In genomic region chr1:232597721-232598120, GRCh38 we compare ENCODE assay signal across 9 cellular contexts. TPM values are rescaled to one million over a fixed set of nuclear protein-coding genes. Genes with fewer than 3 reads are reported as not detected.
DNase-seq lines count a peak whose midpoint lies in the region; ATAC-seq and TF ChIP-seq lines count a peak whose summit lies in the region.
"Had no signal": no experiment of that assay in that cellular context is flagged by ENCODE, and none has a peak within 500 bp of the region (broad histone marks: within the 10 kb centered on the region; RNA-seq: fewer than 3 reads in every experiment).

No MANE protein-coding gene starts in this region.

- no peaks in the 10 kb centered on the region for H3K27me3 ChIP-seq in DND-41 (ENCODE audit: insufficient read depth, low read length, poor library complexity)

- no peak for TF ChIP-seq CTCF in DND-41 (IDR thresholded peaks at IDR 0.05; ENCODE audit: borderline replicate concordance, extremely low read depth, low read length, poor library complexity, severe bottlenecking)
- no peak for TF ChIP-seq CTCF in OCI-LY7 (conservative IDR thresholded peaks at IDR 0.05; ENCODE audit: low read length)

- H3K79me2 ChIP-seq in DND-41 (ENCODE audit: insufficient read depth, low read length) (peaks cover 27% of the 10 kb centered on the region), OCI-LY7 (ENCODE audit: insufficient read depth, low read depth, low read length) (peaks cover 12% of the 10 kb centered on the region; the same call in 1 of the 2 replicates)

- H3K9ac ChIP-seq in DND-41 (ENCODE audit: low read depth, low read length): no peak overlapping the region

- H3K9me3 ChIP-seq in DND-41 (ENCODE audit: insufficient read depth, low read length, severe bottlenecking): no peaks in the 10 kb centered on the region
- no peaks in the 10 kb centered on the region for H3K9me3 ChIP-seq in OCI-LY7 (ENCODE audit: low read length)

- POLR2A ChIA-PET in OCI-LY7 (lab: Charles Lee): interaction anchor here (0.7 to 8.1 kb wide), 8 partner anchors 12 to 74 kb away, joined by 4 to 115 read pairs (median 6); no protein-coding TSS in a partner anchor

- BruUV-seq in OCI-LY7 (replicated peaks; lab: Mats Ljungman, UMichigan): no TSS peak

- peaks cover 44% of the 10 kb centered on the region for H3K4me1 ChIP-seq in DND-41 (ENCODE audit: insufficient read depth, low read length)
- peaks cover 86% of the 10 kb centered on the region for H3K4me1 ChIP-seq in OCI-LY7 (ENCODE audit: insufficient read depth, low read length, poor library complexity, severe bottlenecking)

- no peaks in the 10 kb centered on the region for H3K9me2 ChIP-seq in OCI-LY7 (ENCODE audit: insufficient read depth, low read length)

- H3K27ac ChIP-seq in DND-41 (ENCODE audit: low read length): peak overlapping the region; percentile 88
- H3K27ac ChIP-seq in OCI-LY7 (ENCODE audit: low read depth, low read length, poor library complexity, severe bottlenecking): peak overlapping the region; percentile 79

- no peak for DNase-seq in DND-41
- DNase-seq in OCI-LY7 (ENCODE audit: low spot score): peak; percentile 50
- DNase-seq in mucosa of gallbladder (ENCODE audit: low spot score): no peak
- DNase-seq in GM03348 (ENCODE audit: low spot score): no peak
- DNase-seq in NOMO-1 treated with DMSO at 0.1 percent for 48 hours (lab: John Stamatoyannopoulos, UW; ENCODE audit: unreplicated experiment): no peak
- no peak for DNase-seq in NCI-H524 treated with DMSO at 0.1 percent for 48 hours (lab: John Stamatoyannopoulos, UW)
- DNase-seq: nephron progenitor cell had no signal

- no peak overlapping the region; the same call in 1 of the 2 replicates for H2AFZ ChIP-seq in DND-41 (ENCODE audit: low read depth, low read length)
- H2AFZ ChIP-seq in OCI-LY7 (ENCODE audit: low read length): no peak overlapping the region

- no peak for ATAC-seq in DND-41 (ENCODE audit: insufficient read depth, low read depth)
- peak; percentile 65 for ATAC-seq in GM19395 (IDR thresholded peaks at IDR 0.05; ENCODE audit: unreplicated experiment)
- peak; percentile 41 for ATAC-seq in HG02884 (IDR thresholded peaks at IDR 0.05; ENCODE audit: unreplicated experiment)

- intact Hi-C loops in OCI-LY7 (cut with micrococcal nuclease; ENCODE audit: unreplicated experiment): loop anchor here (2.0 kb wide), 3 partner anchors 19 to 35 kb away; no protein-coding TSS in a partner anchor

- CTCF ChIA-PET in OCI-LY7 (lab: Charles Lee; ENCODE audit: unreplicated experiment): interaction anchor here (0.9 kb wide), 1 partner anchor 32 kb away, joined by 4 read pairs; no protein-coding TSS in a partner anchor

- H3K4me2 ChIP-seq in DND-41 (ENCODE audit: insufficient read depth, low read length): peak overlapping the region; percentile 2; the same call in 1 of the 2 replicates
- H3K4me2 ChIP-seq in OCI-LY7 (ENCODE audit: low read length): peak overlapping the region; percentile 36

- H4K20me1 ChIP-seq in DND-41 (ENCODE audit: insufficient read depth, low read length): no peaks in the 10 kb centered on the region
- H4K20me1 ChIP-seq in OCI-LY7 (ENCODE audit: insufficient read depth, low read length): 0 out of 2 replicates have a peak, but pooled peaks cover 6% of the 10 kb centered on the region

- H3K36me3 ChIP-seq in DND-41 (ENCODE audit: insufficient read depth, low read length) (no peaks in the 10 kb centered on the region), OCI-LY7 (ENCODE audit: insufficient read depth, low read length) (no peaks in the 10 kb centered on the region)

- H3K4me3 ChIP-seq in DND-41 (ENCODE audit: low read depth in 1 of 2, low read length in 2 of 2) (no peak overlapping the region), OCI-LY7 (ENCODE audit: low read depth, low read length, poor library complexity, severe bottlenecking) (no peak overlapping the region)

RNA-seq across cellular contexts. Expression of gene SIPA1L2, which starts 32.2 kb away (rescaled TPM):
- 13.5 and 16.0 TPM in 2 replicates for total RNA-seq in OCI-LY7 (2014; rRNA removed; shearing (Covaris generic))
- total RNA-seq in OCI-LY7 (2022): 6.2 and 7.8 TPM in 2 replicates
- total RNA-seq in mucosa of gallbladder: 20.6 TPM
